In the genomic region with DNA sequence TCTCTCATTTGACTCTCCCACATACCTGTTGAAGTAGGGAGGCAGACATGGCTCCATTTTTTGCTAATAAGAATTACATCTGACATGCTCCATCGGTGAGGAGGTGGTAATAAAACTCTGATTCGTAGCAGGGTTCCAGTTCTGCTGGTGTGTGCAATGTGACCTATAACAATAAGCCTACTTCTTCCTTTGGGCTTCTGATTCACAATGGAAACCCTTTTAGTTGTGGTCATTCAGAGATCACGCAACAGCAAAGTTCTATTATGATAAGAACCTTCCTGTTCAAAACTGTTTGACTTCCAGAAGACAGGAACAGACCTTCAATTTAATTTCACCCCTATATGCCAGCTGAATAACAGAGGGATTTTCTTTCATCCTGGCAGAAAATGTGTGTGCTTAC, we compare ENCODE assay signal across 1 cellular context.
TF ChIP-seq lines count a peak whose summit lies in the region.

No MANE protein-coding gene starts in this region.

TF ChIP-seq in HepG2, 621 proteins besides CTCF, POLR2A, EP300 and RAD21:
- TF ChIP-seq, protein P1, sequence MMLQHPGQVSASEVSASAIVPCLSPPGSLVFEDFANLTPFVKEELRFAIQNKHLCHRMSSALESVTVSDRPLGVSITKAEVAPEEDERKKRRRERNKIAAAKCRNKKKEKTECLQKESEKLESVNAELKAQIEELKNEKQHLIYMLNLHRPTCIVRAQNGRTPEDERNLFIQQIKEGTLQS (CRISPR knock-in tag; IDR thresholded peaks at IDR 0.05), result no peak
- TF ChIP-seq, protein P2, sequence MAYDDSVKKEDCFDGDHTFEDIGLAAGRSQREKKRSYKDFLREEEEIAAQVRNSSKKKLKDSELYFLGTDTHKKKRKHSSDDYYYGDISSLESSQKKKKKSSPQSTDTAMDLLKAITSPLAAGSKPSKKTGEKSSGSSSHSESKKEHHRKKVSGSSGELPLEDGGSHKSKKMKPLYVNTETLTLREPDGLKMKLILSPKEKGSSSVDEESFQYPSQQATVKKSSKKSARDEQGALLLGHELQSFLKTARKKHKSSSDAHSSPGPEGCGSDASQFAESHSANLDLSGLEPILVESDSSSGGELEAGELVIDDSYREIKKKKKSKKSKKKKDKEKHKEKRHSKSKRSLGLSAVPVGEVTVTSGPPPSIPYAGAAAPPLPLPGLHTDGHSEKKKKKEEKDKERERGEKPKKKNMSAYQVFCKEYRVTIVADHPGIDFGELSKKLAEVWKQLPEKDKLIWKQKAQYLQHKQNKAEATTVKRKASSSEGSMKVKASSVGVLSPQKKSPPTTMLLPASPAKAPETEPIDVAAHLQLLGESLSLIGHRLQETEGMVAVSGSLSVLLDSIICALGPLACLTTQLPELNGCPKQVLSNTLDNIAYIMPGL (CRISPR knock-in tag; IDR thresholded peaks at IDR 0.05; ENCODE audit: borderline replicate concordance in 1 of 2, low read depth in 1 of 2), result no peak
- TF ChIP-seq MBNL3 (CRISPR knock-in tag; conservative IDR thresholded peaks at IDR 0.05), result no peak
- TF ChIP-seq, protein P3, sequence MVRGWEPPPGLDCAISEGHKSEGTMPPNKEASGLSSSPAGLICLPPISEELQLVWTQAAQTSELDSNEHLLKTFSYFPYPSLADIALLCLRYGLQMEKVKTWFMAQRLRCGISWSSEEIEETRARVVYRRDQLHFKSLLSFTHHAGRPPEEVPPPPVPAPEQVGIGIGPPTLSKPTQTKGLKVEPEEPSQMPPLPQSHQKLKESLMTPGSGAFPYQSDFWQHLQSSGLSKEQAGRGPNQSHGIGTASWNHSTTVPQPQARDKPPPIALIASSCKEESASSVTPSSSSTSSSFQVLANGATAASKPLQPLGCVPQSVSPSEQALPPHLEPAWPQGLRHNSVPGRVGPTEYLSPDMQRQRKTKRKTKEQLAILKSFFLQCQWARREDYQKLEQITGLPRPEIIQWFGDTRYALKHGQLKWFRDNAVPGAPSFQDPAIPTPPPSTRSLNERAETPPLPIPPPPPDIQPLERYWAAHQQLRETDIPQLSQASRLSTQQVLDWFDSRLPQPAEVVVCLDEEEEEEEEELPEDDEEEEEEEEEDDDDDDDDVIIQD (CRISPR knock-in tag; IDR thresholded peaks at IDR 0.05; ENCODE audit: low read depth), result no peak
- TF ChIP-seq, protein P4, sequence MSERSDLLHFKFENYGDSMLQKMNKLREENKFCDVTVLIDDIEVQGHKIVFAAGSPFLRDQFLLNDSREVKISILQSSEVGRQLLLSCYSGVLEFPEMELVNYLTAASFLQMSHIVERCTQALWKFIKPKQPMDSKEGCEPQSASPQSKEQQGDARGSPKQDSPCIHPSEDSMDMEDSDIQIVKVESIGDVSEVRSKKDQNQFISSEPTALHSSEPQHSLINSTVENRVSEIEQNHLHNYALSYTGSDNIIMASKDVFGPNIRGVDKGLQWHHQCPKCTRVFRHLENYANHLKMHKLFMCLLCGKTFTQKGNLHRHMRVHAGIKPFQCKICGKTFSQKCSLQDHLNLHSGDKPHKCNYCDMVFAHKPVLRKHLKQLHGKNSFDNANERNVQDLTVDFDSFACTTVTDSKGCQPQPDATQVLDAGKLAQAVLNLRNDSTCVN (CRISPR knock-in tag; IDR thresholded peaks at IDR 0.05; ENCODE audit: borderline replicate concordance), result no peak
- no peak for TF ChIP-seq IKZF1 (IDR thresholded peaks at IDR 0.05)
- TF ChIP-seq SCMH1 (CRISPR knock-in tag; IDR thresholded peaks at IDR 0.05; ENCODE audit: borderline replicate concordance), result no peak
- TF ChIP-seq, protein P5, sequence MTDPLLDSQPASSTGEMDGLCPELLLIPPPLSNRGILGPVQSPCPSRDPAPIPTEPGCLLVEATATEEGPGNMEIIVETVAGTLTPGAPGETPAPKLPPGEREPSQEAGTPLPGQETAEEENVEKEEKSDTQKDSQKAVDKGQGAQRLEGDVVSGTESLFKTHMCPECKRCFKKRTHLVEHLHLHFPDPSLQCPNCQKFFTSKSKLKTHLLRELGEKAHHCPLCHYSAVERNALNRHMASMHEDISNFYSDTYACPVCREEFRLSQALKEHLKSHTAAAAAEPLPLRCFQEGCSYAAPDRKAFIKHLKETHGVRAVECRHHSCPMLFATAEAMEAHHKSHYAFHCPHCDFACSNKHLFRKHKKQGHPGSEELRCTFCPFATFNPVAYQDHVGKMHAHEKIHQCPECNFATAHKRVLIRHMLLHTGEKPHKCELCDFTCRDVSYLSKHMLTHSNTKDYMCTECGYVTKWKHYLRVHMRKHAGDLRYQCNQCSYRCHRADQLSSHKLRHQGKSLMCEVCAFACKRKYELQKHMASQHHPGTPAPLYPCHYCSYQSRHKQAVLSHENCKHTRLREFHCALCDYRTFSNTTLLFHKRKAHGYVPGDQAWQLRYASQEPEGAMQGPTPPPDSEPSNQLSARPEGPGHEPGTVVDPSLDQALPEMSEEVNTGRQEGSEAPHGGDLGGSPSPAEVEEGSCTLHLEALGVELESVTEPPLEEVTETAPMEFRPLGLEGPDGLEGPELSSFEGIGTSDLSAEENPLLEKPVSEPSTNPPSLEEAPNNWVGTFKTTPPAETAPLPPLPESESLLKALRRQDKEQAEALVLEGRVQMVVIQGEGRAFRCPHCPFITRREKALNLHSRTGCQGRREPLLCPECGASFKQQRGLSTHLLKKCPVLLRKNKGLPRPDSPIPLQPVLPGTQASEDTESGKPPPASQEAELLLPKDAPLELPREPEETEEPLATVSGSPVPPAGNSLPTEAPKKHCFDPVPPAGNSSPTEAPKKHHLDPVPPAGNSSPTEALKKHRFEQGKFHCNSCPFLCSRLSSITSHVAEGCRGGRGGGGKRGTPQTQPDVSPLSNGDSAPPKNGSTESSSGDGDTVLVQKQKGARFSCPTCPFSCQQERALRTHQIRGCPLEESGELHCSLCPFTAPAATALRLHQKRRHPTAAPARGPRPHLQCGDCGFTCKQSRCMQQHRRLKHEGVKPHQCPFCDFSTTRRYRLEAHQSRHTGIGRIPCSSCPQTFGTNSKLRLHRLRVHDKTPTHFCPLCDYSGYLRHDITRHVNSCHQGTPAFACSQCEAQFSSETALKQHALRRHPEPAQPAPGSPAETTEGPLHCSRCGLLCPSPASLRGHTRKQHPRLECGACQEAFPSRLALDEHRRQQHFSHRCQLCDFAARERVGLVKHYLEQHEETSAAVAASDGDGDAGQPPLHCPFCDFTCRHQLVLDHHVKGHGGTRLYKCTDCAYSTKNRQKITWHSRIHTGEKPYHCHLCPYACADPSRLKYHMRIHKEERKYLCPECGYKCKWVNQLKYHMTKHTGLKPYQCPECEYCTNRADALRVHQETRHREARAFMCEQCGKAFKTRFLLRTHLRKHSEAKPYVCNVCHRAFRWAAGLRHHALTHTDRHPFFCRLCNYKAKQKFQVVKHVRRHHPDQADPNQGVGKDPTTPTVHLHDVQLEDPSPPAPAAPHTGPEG (CRISPR knock-in tag; IDR thresholded peaks at IDR 0.05), result no peak
- TF ChIP-seq, protein P6, sequence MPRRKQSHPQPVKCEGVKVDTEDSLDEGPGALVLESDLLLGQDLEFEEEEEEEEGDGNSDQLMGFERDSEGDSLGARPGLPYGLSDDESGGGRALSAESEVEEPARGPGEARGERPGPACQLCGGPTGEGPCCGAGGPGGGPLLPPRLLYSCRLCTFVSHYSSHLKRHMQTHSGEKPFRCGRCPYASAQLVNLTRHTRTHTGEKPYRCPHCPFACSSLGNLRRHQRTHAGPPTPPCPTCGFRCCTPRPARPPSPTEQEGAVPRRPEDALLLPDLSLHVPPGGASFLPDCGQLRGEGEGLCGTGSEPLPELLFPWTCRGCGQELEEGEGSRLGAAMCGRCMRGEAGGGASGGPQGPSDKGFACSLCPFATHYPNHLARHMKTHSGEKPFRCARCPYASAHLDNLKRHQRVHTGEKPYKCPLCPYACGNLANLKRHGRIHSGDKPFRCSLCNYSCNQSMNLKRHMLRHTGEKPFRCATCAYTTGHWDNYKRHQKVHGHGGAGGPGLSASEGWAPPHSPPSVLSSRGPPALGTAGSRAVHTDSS (CRISPR knock-in tag; conservative IDR thresholded peaks at IDR 0.05), result no peak
- TF ChIP-seq, protein P7, sequence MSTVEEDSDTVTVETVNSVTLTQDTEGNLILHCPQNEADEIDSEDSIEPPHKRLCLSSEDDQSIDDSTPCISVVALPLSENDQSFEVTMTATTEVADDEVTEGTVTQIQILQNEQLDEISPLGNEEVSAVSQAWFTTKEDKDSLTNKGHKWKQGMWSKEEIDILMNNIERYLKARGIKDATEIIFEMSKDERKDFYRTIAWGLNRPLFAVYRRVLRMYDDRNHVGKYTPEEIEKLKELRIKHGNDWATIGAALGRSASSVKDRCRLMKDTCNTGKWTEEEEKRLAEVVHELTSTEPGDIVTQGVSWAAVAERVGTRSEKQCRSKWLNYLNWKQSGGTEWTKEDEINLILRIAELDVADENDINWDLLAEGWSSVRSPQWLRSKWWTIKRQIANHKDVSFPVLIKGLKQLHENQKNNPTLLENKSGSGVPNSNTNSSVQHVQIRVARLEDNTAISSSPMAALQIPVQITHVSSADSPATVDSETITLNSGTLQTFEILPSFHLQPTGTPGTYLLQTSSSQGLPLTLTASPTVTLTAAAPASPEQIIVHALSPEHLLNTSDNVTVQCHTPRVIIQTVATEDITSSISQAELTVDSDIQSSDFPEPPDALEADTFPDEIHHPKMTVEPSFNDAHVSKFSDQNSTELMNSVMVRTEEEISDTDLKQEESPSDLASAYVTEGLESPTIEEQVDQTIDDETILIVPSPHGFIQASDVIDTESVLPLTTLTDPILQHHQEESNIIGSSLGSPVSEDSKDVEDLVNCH (CRISPR knock-in tag; IDR thresholded peaks at IDR 0.05), result no peak
- TF ChIP-seq, protein P8, sequence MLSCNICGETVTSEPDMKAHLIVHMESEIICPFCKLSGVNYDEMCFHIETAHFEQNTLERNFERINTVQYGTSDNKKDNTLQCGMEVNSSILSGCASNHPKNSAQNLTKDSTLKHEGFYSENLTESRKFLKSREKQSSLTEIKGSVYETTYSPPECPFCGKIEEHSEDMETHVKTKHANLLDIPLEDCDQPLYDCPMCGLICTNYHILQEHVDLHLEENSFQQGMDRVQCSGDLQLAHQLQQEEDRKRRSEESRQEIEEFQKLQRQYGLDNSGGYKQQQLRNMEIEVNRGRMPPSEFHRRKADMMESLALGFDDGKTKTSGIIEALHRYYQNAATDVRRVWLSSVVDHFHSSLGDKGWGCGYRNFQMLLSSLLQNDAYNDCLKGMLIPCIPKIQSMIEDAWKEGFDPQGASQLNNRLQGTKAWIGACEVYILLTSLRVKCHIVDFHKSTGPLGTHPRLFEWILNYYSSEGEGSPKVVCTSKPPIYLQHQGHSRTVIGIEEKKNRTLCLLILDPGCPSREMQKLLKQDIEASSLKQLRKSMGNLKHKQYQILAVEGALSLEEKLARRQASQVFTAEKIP (CRISPR knock-in tag; IDR thresholded peaks at IDR 0.05; ENCODE audit: borderline replicate concordance), result no peak
- TF ChIP-seq, protein P9, sequence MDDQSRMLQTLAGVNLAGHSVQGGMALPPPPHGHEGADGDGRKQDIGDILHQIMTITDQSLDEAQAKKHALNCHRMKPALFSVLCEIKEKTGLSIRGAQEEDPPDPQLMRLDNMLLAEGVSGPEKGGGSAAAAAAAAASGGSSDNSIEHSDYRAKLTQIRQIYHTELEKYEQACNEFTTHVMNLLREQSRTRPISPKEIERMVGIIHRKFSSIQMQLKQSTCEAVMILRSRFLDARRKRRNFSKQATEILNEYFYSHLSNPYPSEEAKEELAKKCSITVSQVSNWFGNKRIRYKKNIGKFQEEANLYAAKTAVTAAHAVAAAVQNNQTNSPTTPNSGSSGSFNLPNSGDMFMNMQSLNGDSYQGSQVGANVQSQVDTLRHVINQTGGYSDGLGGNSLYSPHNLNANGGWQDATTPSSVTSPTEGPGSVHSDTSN (CRISPR knock-in tag; IDR thresholded peaks at IDR 0.05; ENCODE audit: borderline replicate concordance), result no peak
